In genomic region chr7:77415474-77415821, GRCh38 we compare ENCODE assay signal across 8 cellular contexts. TPM values are rescaled to one million over a fixed set of nuclear protein-coding genes. Genes with fewer than 3 reads are reported as not detected.
DNase-seq lines count a peak whose midpoint lies in the region; ATAC-seq and TF ChIP-seq lines count a peak whose summit lies in the region.

No MANE protein-coding gene starts in this region.

- H3K4me1 Mint-ChIP-seq in chondrocyte (ENCODE audit: low read depth): peaks cover 27% of the 10 kb centered on the region

- WGBS in lung, 2 donors: 1% methylated on average over 25 of the region's 25 CpGs
- 2% methylated on average over 24 of the region's 25 CpGs; no CpG with 5 or more reads in 1 of the 2 donors for WGBS in transverse colon (ENCODE audit: low coverage in 1 of 2), 2 donors

- peak; percentile 43 for ATAC-seq in HG02642 (IDR thresholded peaks at IDR 0.05; ENCODE audit: poor library complexity, unreplicated experiment)
- ATAC-seq in RWPE2 (ENCODE audit: low read depth): peak; percentile 21
- peak; percentile 19 for ATAC-seq in lung (ENCODE audit: insufficient read depth, low FRiP score)

- no peaks in the 10 kb centered on the region for H3K27me3 Mint-ChIP-seq in chondrocyte (ENCODE audit: low read depth)

- TF ChIP-seq POLR2A in transverse colon (IDR thresholded peaks at IDR 0.05): no peak

- in situ Hi-C loops in transverse colon (cut with MboI; ENCODE audit: low pct_ligation_motif_present in 1 of 4, low pct_unique_long_range_greater_than_20kb in 1 of 4, low sequenced_read_pairs in 3 of 4): no loop called here

- no peak overlapping the region for H3K27ac Mint-ChIP-seq in chondrocyte (ENCODE audit: unreplicated experiment)

- no peaks in the 10 kb centered on the region for H3K9me3 Mint-ChIP-seq in chondrocyte (ENCODE audit: low read depth)

- H3K9me3 ChIP-seq in RWPE2 (ENCODE audit: severe bottlenecking) (no peaks in the 10 kb centered on the region), lung (ENCODE audit: control insufficient read depth in 2 of 2, insufficient read depth in 1 of 2, low read length in 1 of 2) (no peaks in the 10 kb centered on the region), transverse colon (no peaks in the 10 kb centered on the region)

- H3K4me3 Mint-ChIP-seq in chondrocyte (ENCODE audit: unreplicated experiment): peak overlapping the region; percentile 66

- H3K36me3 ChIP-seq in RWPE2 (ENCODE audit: low read depth): no peaks in the 10 kb centered on the region
- no peaks in the 10 kb centered on the region for H3K36me3 ChIP-seq in lung (ENCODE audit: control insufficient read depth in 2 of 2, insufficient read depth in 2 of 2, low read length in 2 of 2)
- H3K36me3 ChIP-seq in transverse colon: no peaks in the 10 kb centered on the region

- no peaks in the 10 kb centered on the region for H3K27me3 ChIP-seq in RWPE2 (ENCODE audit: insufficient read depth, poor library complexity, severe bottlenecking)
- H3K27me3 ChIP-seq in lung (ENCODE audit: control insufficient read depth, insufficient read depth): no peaks in the 10 kb centered on the region
- no peaks in the 10 kb centered on the region for H3K27me3 ChIP-seq in transverse colon

- DNase-seq in NCI-H748 (lab: John Stamatoyannopoulos, UW; ENCODE audit: unreplicated experiment) (peak; percentile 54), NCI-H748 treated with DMSO at 0.1 percent for 48 hours (lab: John Stamatoyannopoulos, UW) (no peak), RWPE2 (ENCODE audit: low spot score) (no peak), chondrocyte (ENCODE audit: low spot score) (no peak), lung (ENCODE audit: low spot score) (no peak), transverse colon (peak; percentile 48), pons (ENCODE audit: low spot score) (no peak)

- no peaks in the 10 kb centered on the region for H3K36me3 Mint-ChIP-seq in chondrocyte (ENCODE audit: low read depth)

- H3K4me3 ChIP-seq in RWPE2 (ENCODE audit: severe bottlenecking): peak overlapping the region; percentile 76
- peak overlapping the region; percentile 82 for H3K4me3 ChIP-seq in lung
- peak overlapping the region; percentile 66 to 88 (median 72) for H3K4me3 ChIP-seq in transverse colon

- H3K4me1 ChIP-seq in RWPE2 (ENCODE audit: insufficient read depth, poor library complexity, severe bottlenecking) (peaks cover 26% of the 10 kb centered on the region), lung (ENCODE audit: control insufficient read depth in 2 of 2, insufficient read depth in 2 of 2, low read length in 2 of 2) (peaks cover 0 to 4% of the 10 kb centered on the region in 2 donors), transverse colon (peaks cover 5 to 17% (median 11%) of the 10 kb centered on the region in 4 donors)

- peak overlapping the region; percentile 14 for H3K27ac ChIP-seq in RWPE2 (ENCODE audit: poor library complexity, severe bottlenecking)
- peak overlapping the region; percentile 76 to 97 for H3K27ac ChIP-seq in lung (ENCODE audit: low read depth in 1 of 2, low read length in 1 of 2)
- peak overlapping the region; percentile 82 to 89 (median 86) for H3K27ac ChIP-seq in transverse colon

- intact Hi-C loops in transverse colon (cut with DNase I; ENCODE audit: low total_unique reads): no loop called here

- TF ChIP-seq EP300 in transverse colon (IDR thresholded peaks at IDR 0.05; ENCODE audit: low read depth): no peak

- TF ChIP-seq CTCF in RWPE2 (IDR thresholded peaks at IDR 0.05; ENCODE audit: poor library complexity, severe bottlenecking): no peak
- no peak for TF ChIP-seq CTCF in chondrocyte (IDR thresholded peaks at IDR 0.05)
- no peak for TF ChIP-seq CTCF in lung (IDR thresholded peaks at IDR 0.05; ENCODE audit: control extremely low read depth, extremely low read depth)
- no peak for TF ChIP-seq CTCF in transverse colon (IDR thresholded peaks at IDR 0.05)

RNA-seq across cellular contexts. Expression of gene GSAP, which starts 0.7 kb away (rescaled TPM):
- total RNA-seq in chondrocyte (0.58 to 3.1 TPM (median 1.9 TPM) in 3 replicates), lung (10 to 100 TPM; 52.1 to 99.3 TPM), transverse colon (10 to 100 TPM in 3 of 4 donors, 1 to 10 TPM in 1; 5.0 to 25.2 (median 15.5) TPM)
- polyA plus RNA-seq in lung: 10 to 100 TPM; 26.4 to 62.7 TPM

Comparison
In these comparisons a context has a peak if more than half of its experiments do, and no peak if none do; other contexts are left out.
1. DNase-seq: peak in NCI-H748 (single experiment) and transverse colon (single experiment); none in NCI-H748 treated with DMSO at 0.1 percent for 48 hours (single experiment), RWPE2 (single experiment), chondrocyte (single experiment), lung (single experiment) and pons (single experiment).
2. H3K27ac ChIP-seq: peak in every context shown above with its lines; median percentile 86 in lung; 86 in transverse colon; 14 in RWPE2.
3. Peak in every context shown above with its lines, with median percentiles within 50 percentile points of each other: ATAC-seq and H3K4me3 ChIP-seq.